11 cellular contexts compared by ENCODE assay signal in genomic region chr18:7950380-7951143, GRCh38.
DNase-seq lines count a peak whose midpoint lies in the region; ATAC-seq, FAIRE-seq and TF ChIP-seq lines count a peak whose summit lies in the region.
"Had no signal": no experiment of that assay in that cellular context is flagged by ENCODE, and none has a peak within 500 bp of the region (broad histone marks: within the 10 kb centered on the region; RNA-seq: fewer than 3 reads in every experiment).

No MANE protein-coding gene starts in this region.

- H3K27ac Mint-ChIP-seq in activated CD4-positive, alpha-beta T cell treated with anti-CD3 and anti-CD28 coated beads for 36 hours, result peak overlapping the region; percentile 56
- no peak overlapping the region for H3K27ac Mint-ChIP-seq in activated CD4-positive, alpha-beta T cell treated with anti-CD3 and anti-CD28 coated beads, Interleukin-2, amount 10 ng/mL, durations not matched to agents 7 days and 5 days
- no peak overlapping the region for H3K27ac Mint-ChIP-seq in type B pancreatic cell

- ATAC-seq in activated CD4-positive, alpha-beta T cell treated with anti-CD3 and anti-CD28 coated beads for 36 hours, result peak; percentile 84
- ATAC-seq in pancreas (peak in 3 of 4 donors; percentile 48 to 52 (median 51)), GM21717 (IDR thresholded peaks at IDR 0.05; ENCODE audit: unreplicated experiment) (no peak)
- ATAC-seq: Right ventricle myocardium inferior had no signal

- FAIRE-seq in pancreas (lab: Jason Lieb, UNC), result no peak

- H3K9me3 Mint-ChIP-seq in activated CD4-positive, alpha-beta T cell treated with anti-CD3 and anti-CD28 coated beads for 36 hours (ENCODE audit: low read depth), result no peaks in the 10 kb centered on the region
- peaks cover 4% of the 10 kb centered on the region for H3K9me3 Mint-ChIP-seq in activated CD4-positive, alpha-beta T cell treated with anti-CD3 and anti-CD28 coated beads, Interleukin-2, amount 10 ng/mL, durations not matched to agents 7 days and 5 days
- H3K9me3 Mint-ChIP-seq in type B pancreatic cell, result no peaks in the 10 kb centered on the region

- WGBS in pancreas, 2 donors, result 90 to 94% methylated on average over 6 of the region's 6 CpGs

- H3K27me3 ChIP-seq in pancreas, result no peaks in the 10 kb centered on the region
- H3K27me3 ChIP-seq in BE2C, result no peaks in the 10 kb centered on the region

- H3K36me3 ChIP-seq in pancreas (no peaks in the 10 kb centered on the region), BE2C (no peaks in the 10 kb centered on the region)
- H3K36me3 ChIP-seq: prostate gland had no signal

- peaks cover 3% of the 10 kb centered on the region for H3K36me3 Mint-ChIP-seq in activated CD4-positive, alpha-beta T cell treated with anti-CD3 and anti-CD28 coated beads for 36 hours (ENCODE audit: low read depth)
- no peaks in the 10 kb centered on the region for H3K36me3 Mint-ChIP-seq in activated CD4-positive, alpha-beta T cell treated with anti-CD3 and anti-CD28 coated beads, Interleukin-2, amount 10 ng/mL, durations not matched to agents 7 days and 5 days (ENCODE audit: low read depth)
- no peaks in the 10 kb centered on the region for H3K36me3 Mint-ChIP-seq in type B pancreatic cell

- TF ChIP-seq CTCF in pancreas (IDR thresholded peaks at IDR 0.05), result no peak
- no peak for TF ChIP-seq CTCF in type B pancreatic cell (conservative IDR thresholded peaks at IDR 0.05)
- TF ChIP-seq CTCF in BE2C (IDR thresholded peaks at IDR 0.05; ENCODE audit: low read depth, low read length), result no peak

- POLR2A ChIA-PET in activated CD4-positive, alpha-beta T cell treated with anti-CD3 and anti-CD28 coated beads for 36 hours (lab: Charles Lee), result no interaction called here
- POLR2A ChIA-PET in activated CD4-positive, alpha-beta T cell treated with anti-CD3 and anti-CD28 coated beads, Interleukin-2, amount 10 ng/mL, durations not matched to agents 7 days and 5 days (lab: Charles Lee), result no interaction called here

- no peak overlapping the region for H3K4me3 Mint-ChIP-seq in activated CD4-positive, alpha-beta T cell treated with anti-CD3 and anti-CD28 coated beads for 36 hours
- no peak overlapping the region for H3K4me3 Mint-ChIP-seq in activated CD4-positive, alpha-beta T cell treated with anti-CD3 and anti-CD28 coated beads, Interleukin-2, amount 10 ng/mL, durations not matched to agents 7 days and 5 days
- no peak overlapping the region for H3K4me3 Mint-ChIP-seq in type B pancreatic cell

- H3K9me3 ChIP-seq in pancreas (no peaks in the 10 kb centered on the region), BE2C (no peaks in the 10 kb centered on the region)
- H3K9me3 ChIP-seq: prostate gland had no signal

- no peaks in the 10 kb centered on the region for H3K27me3 Mint-ChIP-seq in activated CD4-positive, alpha-beta T cell treated with anti-CD3 and anti-CD28 coated beads for 36 hours
- H3K27me3 Mint-ChIP-seq in activated CD4-positive, alpha-beta T cell treated with anti-CD3 and anti-CD28 coated beads, Interleukin-2, amount 10 ng/mL, durations not matched to agents 7 days and 5 days, result no peaks in the 10 kb centered on the region
- no peaks in the 10 kb centered on the region for H3K27me3 Mint-ChIP-seq in type B pancreatic cell

- CTCF ChIA-PET in activated CD4-positive, alpha-beta T cell treated with anti-CD3 and anti-CD28 coated beads for 36 hours (lab: Charles Lee), result no interaction called here
- CTCF ChIA-PET in activated CD4-positive, alpha-beta T cell treated with anti-CD3 and anti-CD28 coated beads, Interleukin-2, amount 10 ng/mL, durations not matched to agents 7 days and 5 days (lab: Charles Lee), result interaction anchor here (0.6 kb wide), 1 partner anchor 1481 kb away, joined by 3 read pairs; no protein-coding TSS in a partner anchor

- peak; percentile 55 for DNase-seq in activated CD4-positive, alpha-beta T cell treated with anti-CD3 and anti-CD28 coated beads for 36 hours
- DNase-seq in activated CD4-positive, alpha-beta T cell treated with anti-CD3 and anti-CD28 coated beads, Interleukin-2, amount 10 ng/mL, durations not matched to agents 7 days and 5 days, result no peak
- DNase-seq in NCI-H460 (ENCODE audit: extremely low read depth, low read depth) (peak; percentile 54), dermis blood vessel endothelial cell (peak; percentile 54), pancreas (no peak), type B pancreatic cell (ENCODE audit: extremely low spot score, unreplicated experiment) (no peak), BE2C (no peak)
- DNase-seq: NCI-H1436 had no signal

- no peak overlapping the region for H3K4me3 ChIP-seq in pancreas
- H3K4me3 ChIP-seq in BE2C (ENCODE audit: low read depth, low read length), result no peak overlapping the region
- H3K4me3 ChIP-seq: prostate gland had no signal

- intact Hi-C loops in activated CD4-positive, alpha-beta T cell treated with anti-CD3 and anti-CD28 coated beads for 36 hours (cut with DNase I, micrococcal nuclease), result loop anchor here in 1 of 2 experiments (5.0 kb wide), 2 partner anchors 63 to 97 kb away; no protein-coding TSS in a partner anchor
- intact Hi-C loops in pancreas (cut with DNase I), result no loop called here

- H3K4me1 ChIP-seq in pancreas (peaks cover 0 to 10% (median 0%) of the 10 kb centered on the region in 3 donors), BE2C (no peaks in the 10 kb centered on the region)
- H3K4me1 ChIP-seq: prostate gland had no signal

- H3K27ac ChIP-seq in pancreas, result no peak overlapping the region
- H3K27ac ChIP-seq: prostate gland had no signal

- H3K4me1 Mint-ChIP-seq in activated CD4-positive, alpha-beta T cell treated with anti-CD3 and anti-CD28 coated beads for 36 hours, result peaks cover 45% of the 10 kb centered on the region
- H3K4me1 Mint-ChIP-seq in activated CD4-positive, alpha-beta T cell treated with anti-CD3 and anti-CD28 coated beads, Interleukin-2, amount 10 ng/mL, durations not matched to agents 7 days and 5 days, result peaks cover 21% of the 10 kb centered on the region
- H3K4me1 Mint-ChIP-seq in type B pancreatic cell (ENCODE audit: unreplicated experiment), result no peaks in the 10 kb centered on the region

Comparison
In these comparisons a context has a peak if more than half of its experiments do, and no peak if none do; other contexts are left out.
1. DNase-seq: peak in activated CD4-positive, alpha-beta T cell treated with anti-CD3 and anti-CD28 coated beads for 36 hours (single experiment), NCI-H460 (single experiment) and dermis blood vessel endothelial cell (single experiment); none in activated CD4-positive, alpha-beta T cell treated with anti-CD3 and anti-CD28 coated beads, Interleukin-2, amount 10 ng/mL, durations not matched to agents 7 days and 5 days (single experiment), pancreas (0 of 6), type B pancreatic cell (single experiment) and BE2C (single experiment).